Comparison of ENCODE assay signal across 1 cellular context in genomic region chr6:104699598-104700329, GRCh38.
TF ChIP-seq lines count a peak whose summit lies in the region.

No MANE protein-coding gene starts in this region.

TF ChIP-seq in HepG2, 621 proteins besides CTCF, POLR2A, EP300 and RAD21:
- no peak for TF ChIP-seq IRF1 (CRISPR knock-in tag; IDR thresholded peaks at IDR 0.05; ENCODE audit: low read depth)
